ENCODE assay signal across 22 cellular contexts in genomic region chr7:97167749-97168148, GRCh38. TPM values are rescaled to one million over a fixed set of nuclear protein-coding genes. Genes with fewer than 3 reads are reported as not detected.
"Had no signal": no experiment of that assay in that cellular context is flagged by ENCODE, and none has a peak within 500 bp of the region (broad histone marks: within the 10 kb centered on the region; RNA-seq: fewer than 3 reads in every experiment).

No MANE protein-coding gene starts in this region.

- H3K9me3 ChIP-seq: adrenal gland, ascending aorta, mucosa of descending colon, right atrium auricular region, SK-N-SH, thoracic aorta, upper lobe of right lung had no signal

- DNase-seq: activated CD4-positive, alpha-beta T cell treated with anti-CD3 and anti-CD28 coated beads for 1 hour; activated CD4-positive, alpha-beta T cell treated with anti-CD3 and anti-CD28 coated beads, Interleukin-2, amount 50 U/mL, for 48 hours; activated gamma-delta T cell treated with Interleukin-2 at 50 U/mL for 16 hours; activated naive CD8-positive, alpha-beta T cell treated with anti-CD3 and anti-CD28 coated beads for 36 hours; adrenal gland; dorsolateral prefrontal cortex; effector memory CD4-positive, alpha-beta T cell; left ventricle myocardium inferior; mucosa of descending colon; SK-N-SH; spleen; stimulated activated CD4-positive, alpha-beta T cell treated with anti-CD3 and anti-CD28 coated beads, Interleukin-2, amount 100 ng/mL, for 48 hours; T-helper 17 cell; upper lobe of right lung had no signal

- H3K9ac ChIP-seq: SK-N-SH had no signal

- H3K27ac Mint-ChIP-seq: activated naive CD8-positive, alpha-beta T cell treated with anti-CD3 and anti-CD28 coated beads for 36 hours; stimulated activated naive CD8-positive, alpha-beta T cell treated with anti-CD3 and anti-CD28 coated beads, Interleukin-15, Interleukin-2, amounts not matched to agents 100 ng/mL and 50 ng/mL, for 24 hours; T-helper 17 cell had no signal

- H3K27ac ChIP-seq: adrenal gland, ascending aorta, coronary artery, dorsolateral prefrontal cortex, left ventricle myocardium inferior, right atrium auricular region, spleen, thoracic aorta, upper lobe of right lung had no signal

- H3K27me3 ChIP-seq: adrenal gland, ascending aorta, dorsolateral prefrontal cortex, right atrium auricular region, spleen, upper lobe of right lung had no signal

- H3K9me3 Mint-ChIP-seq: natural killer cell treated with Interleukin-12 subunit alpha and Interleukin-12 subunit beta and Interleukin-15 and Interleukin-18, amount 100 ng/mL, for 72 hours had no signal

- ATAC-seq: mucosa of descending colon, T-helper 17 cell, upper lobe of right lung had no signal

- H3K4me2 ChIP-seq: SK-N-SH had no signal

- H3K4me1 ChIP-seq: adrenal gland, ascending aorta, left ventricle myocardium inferior, right atrium auricular region, spleen, upper lobe of right lung had no signal

- H3K36me3 ChIP-seq: adrenal gland, ascending aorta, left ventricle myocardium inferior, right atrium auricular region, thoracic aorta, upper lobe of right lung had no signal

- H3K4me3 ChIP-seq: adrenal gland, ascending aorta, coronary artery, dorsolateral prefrontal cortex, left ventricle myocardium inferior, lung, mucosa of descending colon, right atrium auricular region, spleen, thoracic aorta, upper lobe of right lung had no signal

- H3K27me3 Mint-ChIP-seq: activated naive CD8-positive, alpha-beta T cell treated with anti-CD3 and anti-CD28 coated beads for 36 hours; natural killer cell treated with Interleukin-12 subunit alpha and Interleukin-12 subunit beta and Interleukin-15 and Interleukin-18, amount 100 ng/mL, for 72 hours; stimulated activated naive CD8-positive, alpha-beta T cell treated with anti-CD3 and anti-CD28 coated beads, Interleukin-15, Interleukin-2, amounts not matched to agents 100 ng/mL and 50 ng/mL, for 24 hours; T-helper 17 cell had no signal

- H3K4me3 Mint-ChIP-seq: activated naive CD8-positive, alpha-beta T cell treated with anti-CD3 and anti-CD28 coated beads for 36 hours; brain; natural killer cell treated with Interleukin-12 subunit alpha and Interleukin-12 subunit beta and Interleukin-15 and Interleukin-18, amount 100 ng/mL, for 72 hours; stimulated activated naive CD8-positive, alpha-beta T cell treated with anti-CD3 and anti-CD28 coated beads, Interleukin-15, Interleukin-2, amounts not matched to agents 100 ng/mL and 50 ng/mL, for 24 hours; T-helper 17 cell had no signal

RNA-seq across cellular contexts. Expression of gene SDHAF3, which starts 50.3 kb away (rescaled TPM):
- total RNA-seq: ascending aorta had no signal
